Comparison of ENCODE assay signal across 1 cellular context in the genomic region with DNA sequence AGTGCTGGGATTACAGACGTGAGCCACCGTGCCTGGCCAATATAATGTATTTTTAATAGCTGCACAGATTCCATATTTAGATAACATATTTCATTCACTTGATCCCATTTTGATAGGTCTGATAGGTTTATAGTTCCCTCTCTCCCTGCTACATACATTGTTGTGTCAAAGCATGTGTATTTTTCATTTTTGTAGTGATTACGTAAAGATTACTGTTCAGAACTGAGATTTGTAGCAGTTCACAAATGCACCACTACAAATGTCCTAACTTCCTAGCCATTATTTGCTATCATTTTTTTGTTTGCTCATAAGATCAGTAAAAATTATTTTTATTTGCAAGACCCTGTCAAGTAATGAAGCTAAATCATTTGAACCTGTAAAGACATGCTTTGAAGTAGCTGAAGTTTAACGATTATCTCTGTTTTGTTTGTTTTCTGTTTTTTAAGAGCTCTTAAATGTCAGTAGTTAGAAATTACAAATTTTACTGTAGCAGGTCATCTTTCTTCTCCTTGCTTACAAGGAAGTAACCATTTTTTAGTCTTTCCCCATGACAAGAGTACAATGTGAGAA.
TF ChIP-seq lines count a peak whose summit lies in the region.

No MANE protein-coding gene starts in this region.

TF ChIP-seq in IMR-90, 13 proteins besides CTCF, POLR2A, EP300 and RAD21:
- TF ChIP-seq RCOR1 (IDR thresholded peaks at IDR 0.05; ENCODE audit: insufficient replicate concordance, low read length) (no peak), SMC3 (IDR thresholded peaks at IDR 0.05; ENCODE audit: low read depth, low read length) (no peak), RFX5 (IDR thresholded peaks at IDR 0.05; ENCODE audit: low read depth, low read length) (no peak), MAZ (IDR thresholded peaks at IDR 0.05; ENCODE audit: borderline replicate concordance, low read depth, low read length) (no peak), CHD1 (IDR thresholded peaks at IDR 0.05; ENCODE audit: low read depth, low read length) (no peak), FOS (IDR thresholded peaks at IDR 0.05; ENCODE audit: low read depth, low read length) (no peak), NFE2L2 (IDR thresholded peaks at IDR 0.05; ENCODE audit: low read depth, low read length) (no peak), MAFK (IDR thresholded peaks at IDR 0.05; ENCODE audit: low read depth, low read length) (no peak), BHLHE40 (IDR thresholded peaks at IDR 0.05; ENCODE audit: low read depth, low read length) (no peak), CEBPB (IDR thresholded peaks at IDR 0.05; ENCODE audit: low read depth, low read length) (no peak), MXI1 (IDR thresholded peaks at IDR 0.05; ENCODE audit: borderline replicate concordance, low read depth, low read length) (no peak)
- TF ChIP-seq, protein P1, sequence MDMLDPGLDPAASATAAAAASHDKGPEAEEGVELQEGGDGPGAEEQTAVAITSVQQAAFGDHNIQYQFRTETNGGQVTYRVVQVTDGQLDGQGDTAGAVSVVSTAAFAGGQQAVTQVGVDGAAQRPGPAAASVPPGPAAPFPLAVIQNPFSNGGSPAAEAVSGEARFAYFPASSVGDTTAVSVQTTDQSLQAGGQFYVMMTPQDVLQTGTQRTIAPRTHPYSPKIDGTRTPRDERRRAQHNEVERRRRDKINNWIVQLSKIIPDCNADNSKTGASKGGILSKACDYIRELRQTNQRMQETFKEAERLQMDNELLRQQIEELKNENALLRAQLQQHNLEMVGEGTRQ (IDR thresholded peaks at IDR 0.05; ENCODE audit: low read depth, low read length): no peak
- TF ChIP-seq, protein P2, sequence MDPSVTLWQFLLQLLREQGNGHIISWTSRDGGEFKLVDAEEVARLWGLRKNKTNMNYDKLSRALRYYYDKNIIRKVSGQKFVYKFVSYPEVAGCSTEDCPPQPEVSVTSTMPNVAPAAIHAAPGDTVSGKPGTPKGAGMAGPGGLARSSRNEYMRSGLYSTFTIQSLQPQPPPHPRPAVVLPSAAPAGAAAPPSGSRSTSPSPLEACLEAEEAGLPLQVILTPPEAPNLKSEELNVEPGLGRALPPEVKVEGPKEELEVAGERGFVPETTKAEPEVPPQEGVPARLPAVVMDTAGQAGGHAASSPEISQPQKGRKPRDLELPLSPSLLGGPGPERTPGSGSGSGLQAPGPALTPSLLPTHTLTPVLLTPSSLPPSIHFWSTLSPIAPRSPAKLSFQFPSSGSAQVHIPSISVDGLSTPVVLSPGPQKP (IDR thresholded peaks at IDR 0.05; ENCODE audit: borderline replicate concordance, low read depth, low read length): no peak
